Comparison of ENCODE assay signal across 8 cellular contexts in genomic region chr5:80754900-80755299, GRCh38.
DNase-seq lines count a peak whose midpoint lies in the region; ATAC-seq and TF ChIP-seq lines count a peak whose summit lies in the region.

No MANE protein-coding gene starts in this region.

- WGBS in sigmoid colon, 2 donors: 35 to 77% methylated on average over 7 of the region's 7 CpGs

- H3K27me3 ChIP-seq in sigmoid colon: no peaks in the 10 kb centered on the region

- TF ChIP-seq CTCF in sigmoid colon (IDR thresholded peaks at IDR 0.05): no peak

- H3K36me3 ChIP-seq in sigmoid colon: no peaks in the 10 kb centered on the region

- H3K9me3 ChIP-seq in sigmoid colon: no peaks in the 10 kb centered on the region

- peak; percentile 54 for ATAC-seq in GM21526 (IDR thresholded peaks at IDR 0.05; ENCODE audit: low FRiP score, unreplicated experiment)

- TF ChIP-seq POLR2A in sigmoid colon (IDR thresholded peaks at IDR 0.05): no peak

- peak; percentile 72 for DNase-seq in DMS 273 treated with DMSO at 0.1 percent for 48 hours (lab: John Stamatoyannopoulos, UW)
- peak; percentile 88 for DNase-seq in NCI-H146 (lab: John Stamatoyannopoulos, UW)
- peak; percentile 7 for DNase-seq in activated naive CD8-positive, alpha-beta T cell treated with anti-CD3 and anti-CD28 coated beads, Interleukin-2, amount 50 U/mL, for 16 hours (ENCODE audit: low read depth, low spot score)
- peak; percentile 28 to 43 for DNase-seq in stimulated activated CD4-positive, alpha-beta T cell treated with anti-CD3 and anti-CD28 coated beads, Interleukin-15, amount 100 ng/mL, for 48 hours (ENCODE audit: low read depth in 2 of 2)
- no peak for DNase-seq in AG08395 (ENCODE audit: low spot score)
- no peak for DNase-seq in HPDE6-E6E7 (ENCODE audit: extremely low spot score)
- no peak for DNase-seq in sigmoid colon

- H3K27ac ChIP-seq in sigmoid colon: peak overlapping the region in 1 of 4 donors; percentile 5

- TF ChIP-seq EP300 in sigmoid colon (IDR thresholded peaks at IDR 0.05): no peak

- no peak overlapping the region for H3K4me3 ChIP-seq in sigmoid colon

- intact Hi-C loops in sigmoid colon (cut with DNase I): no loop called here

- H3K4me1 ChIP-seq in sigmoid colon: peaks cover 0 to 19% (median 9%) of the 10 kb centered on the region in 4 donors

Comparison
In these comparisons a context has a peak if more than half of its experiments do, and no peak if none do; other contexts are left out.
1. DNase-seq: peak in DMS 273 treated with DMSO at 0.1 percent for 48 hours (single experiment), NCI-H146 (single experiment), activated naive CD8-positive, alpha-beta T cell treated with anti-CD3 and anti-CD28 coated beads, Interleukin-2, amount 50 U/mL, for 16 hours (single experiment) and stimulated activated CD4-positive, alpha-beta T cell treated with anti-CD3 and anti-CD28 coated beads, Interleukin-15, amount 100 ng/mL, for 48 hours (2 of 2); none in AG08395 (single experiment), HPDE6-E6E7 (single experiment) and sigmoid colon (single experiment).